In genomic region chr7:107610353-107610752, GRCh38 we compare ENCODE assay signal across 11 cellular contexts.
"Had no signal": no experiment of that assay in that cellular context is flagged by ENCODE, and none has a peak within 500 bp of the region (broad histone marks: within the 10 kb centered on the region; RNA-seq: fewer than 3 reads in every experiment).

No MANE protein-coding gene starts in this region.

- H3K4me1 ChIP-seq: pancreas had no signal

- H3K27me3 ChIP-seq: foreskin keratinocyte, pancreas had no signal

- H3K36me3 ChIP-seq: pancreas had no signal

- H3K9me3 ChIP-seq: lower lobe of right lung, pancreas had no signal

- H3K27ac ChIP-seq: foreskin keratinocyte, lower lobe of right lung, pancreas had no signal

- ATAC-seq: activated CD4-positive, alpha-beta T cell treated with anti-CD3 and anti-CD28 coated beads for 36 hours; activated CD8-positive, alpha-beta T cell treated with anti-CD3 and anti-CD28 coated beads, Interleukin-2, amount 10 ng/mL, durations not matched to agents 7 days and 5 days; activated naive CD8-positive, alpha-beta T cell treated with anti-CD3 and anti-CD28 coated beads, Interleukin-2, amount 50 U/mL, for 24 hours; esophagus mucosa; foreskin keratinocyte; lower lobe of right lung; pancreas had no signal

- H3K4me3 ChIP-seq: lower lobe of right lung, pancreas, smooth muscle cell had no signal

- DNase-seq: activated CD4-positive, alpha-beta T cell treated with anti-CD3 and anti-CD28 coated beads for 36 hours; activated CD8-positive, alpha-beta T cell treated with anti-CD3 and anti-CD28 coated beads, Interleukin-2, amount 10 ng/mL, durations not matched to agents 7 days and 5 days; activated naive CD4-positive, alpha-beta T cell treated with Interleukin-2 at 50 U/mL for 16 hours; activated naive CD8-positive, alpha-beta T cell treated with anti-CD3 and anti-CD28 coated beads, Interleukin-2, amount 50 U/mL, for 24 hours; foreskin keratinocyte; lower lobe of right lung; midbrain; pancreas; SHP77 treated with DMSO at 0.1 percent for 48 hours had no signal
